In the genomic region with DNA sequence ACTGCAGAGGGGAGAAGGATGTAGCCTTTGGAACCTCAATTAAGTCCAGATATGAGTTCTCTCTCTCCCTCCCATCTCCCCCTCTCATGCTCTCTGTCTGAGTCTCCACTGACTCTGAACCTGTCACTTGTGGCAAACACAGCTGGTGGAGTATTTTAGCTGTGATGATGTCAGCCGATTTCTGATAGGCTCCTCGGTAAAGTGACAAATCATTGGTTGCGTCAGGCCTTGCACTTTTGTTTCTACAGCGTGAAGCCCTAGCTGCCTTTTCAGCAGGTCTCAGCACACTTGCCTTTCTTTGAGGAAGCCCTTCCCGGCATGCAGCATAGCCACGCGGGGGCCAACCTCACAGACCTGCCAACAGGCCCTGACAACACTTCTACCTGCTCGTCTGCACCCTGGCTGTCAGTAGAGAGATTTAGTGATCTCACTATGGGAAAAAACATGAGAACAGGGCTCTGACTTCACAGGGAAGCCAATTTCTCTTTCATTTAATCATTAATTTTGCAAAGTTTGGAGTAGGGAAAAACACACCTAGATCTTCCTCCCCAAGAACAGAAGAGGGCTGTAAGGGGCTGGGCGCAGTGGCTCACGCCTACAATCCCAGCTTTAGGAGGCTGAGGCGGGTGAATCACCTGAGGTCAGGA, we compare ENCODE assay signal across 7 cellular contexts.
A peak's percentile ranks its signal among the peaks of the same experiment; 100 is the strongest.
DNase-seq lines count a peak whose midpoint lies in the region; ATAC-seq and TF ChIP-seq lines count a peak whose summit lies in the region.

No MANE protein-coding gene starts in this region.

- no peak overlapping the region for H3K4me3 Mint-ChIP-seq in neural crest cell

- no peak for TF ChIP-seq CTCF in neural crest cell (conservative IDR thresholded peaks at IDR 0.05)
- TF ChIP-seq CTCF in stomach (IDR thresholded peaks at IDR 0.05) = no peak

- peak overlapping the region; percentile 44 for H3K27ac Mint-ChIP-seq in neural crest cell (ENCODE audit: unreplicated experiment)

- H3K27me3 Mint-ChIP-seq in neural crest cell (ENCODE audit: low read depth) = no peaks in the 10 kb centered on the region

- no peak overlapping the region for H3K4me3 ChIP-seq in stomach

- TF ChIP-seq EP300 in stomach (IDR thresholded peaks at IDR 0.05) = no peak

- no peaks in the 10 kb centered on the region for H3K9me3 ChIP-seq in stomach

- H3K4me1 Mint-ChIP-seq in neural crest cell = peaks cover 26% of the 10 kb centered on the region

- H3K4me1 ChIP-seq in stomach = peaks cover 19 to 64% (median 43%) of the 10 kb centered on the region in 4 donors

- WGBS in stomach, 5 donors = 45 to 70% (median 61%) methylated on average over 11 of the region's 11 CpGs

- no peaks in the 10 kb centered on the region for H3K36me3 Mint-ChIP-seq in neural crest cell (ENCODE audit: low read depth)

- H3K27me3 ChIP-seq in stomach = no peaks in the 10 kb centered on the region

- H3K27ac ChIP-seq in stomach = peak overlapping the region in 4 of 5 donors; percentile 45 to 89 (median 74)

- H3K36me3 ChIP-seq in stomach = peaks cover 16 to 31% (median 24%) of the 10 kb centered on the region in 4 donors

- peak; percentile 64 for DNase-seq in NCI-H446 treated with DMSO at 0.1 percent for 48 hours (lab: John Stamatoyannopoulos, UW)
- DNase-seq in activated CD8-positive, alpha-beta memory T cell treated with anti-CD3 and anti-CD28 coated beads for 1 hour (ENCODE audit: extremely low read depth in 1 of 2, low read depth in 1 of 2) = peak; percentile 43 to 49
- DNase-seq in erythroblast (lab: John Stamatoyannopoulos, UW) = peak; percentile 75 to 87
- no peak for DNase-seq in neural crest cell (ENCODE audit: low read depth, low spot score)
- DNase-seq in stomach = peak; percentile 49

- peaks cover 2% of the 10 kb centered on the region for H3K9me3 Mint-ChIP-seq in neural crest cell

- intact Hi-C loops in stomach (cut with DNase I; ENCODE audit: low total_unique reads) = no loop called here

- TF ChIP-seq POLR2A in erythroblast (IDR thresholded peaks at IDR 0.05; ENCODE audit: low read length) (peak; percentile 25), stomach (IDR thresholded peaks at IDR 0.05) (no peak)

- ATAC-seq in GM18861 (IDR thresholded peaks at IDR 0.05; ENCODE audit: unreplicated experiment) (peak; percentile 80), HG02938 (IDR thresholded peaks at IDR 0.05; ENCODE audit: unreplicated experiment) (peak; percentile 90)
